Comparison of ENCODE assay signal across 16 cellular contexts in genomic region chr3:42102569-42102968, GRCh38. TPM values are rescaled to one million over a fixed set of nuclear protein-coding genes. Genes with fewer than 3 reads are reported as not detected.
DNase-seq lines count a peak whose midpoint lies in the region; ATAC-seq and TF ChIP-seq lines count a peak whose summit lies in the region.
"Had no signal": no experiment of that assay in that cellular context is flagged by ENCODE, and none has a peak within 500 bp of the region (broad histone marks: within the 10 kb centered on the region; RNA-seq: fewer than 3 reads in every experiment).

No MANE protein-coding gene starts in this region.

- H3F3A ChIP-seq in neural progenitor cell (ENCODE audit: low read depth) = peaks cover 5% of the 10 kb centered on the region

- no peak overlapping the region for H3K4me3 Mint-ChIP-seq in neural progenitor cell
- H3K4me3 Mint-ChIP-seq: activated naive CD8-positive, alpha-beta T cell had no signal

- H3K27me3 Mint-ChIP-seq in neural progenitor cell (ENCODE audit: insufficient read depth, low read depth) = peaks cover 7% of the 10 kb centered on the region
- H3K27me3 Mint-ChIP-seq: activated naive CD8-positive, alpha-beta T cell had no signal

- peaks cover 6% of the 10 kb centered on the region for H3K9me3 Mint-ChIP-seq in neural progenitor cell

- TF ChIP-seq CTCF in RWPE2 (IDR thresholded peaks at IDR 0.05; ENCODE audit: poor library complexity, severe bottlenecking) = no peak
- no peak for TF ChIP-seq CTCF in esophagus squamous epithelium (IDR thresholded peaks at IDR 0.05)
- no peak for TF ChIP-seq CTCF in neural progenitor cell (IDR thresholded peaks at IDR 0.05)
- TF ChIP-seq CTCF in coronary artery (IDR thresholded peaks at IDR 0.05) = no peak

- H3K9me3 ChIP-seq in BLaER1 treated with 17β-estradiol and CSF1 and Interleukin-3, amounts not matched to agents 10 nM and 100 nM (replicated peaks in 1 of 11) = peaks cover 0 to 35% (median 21%) of the 10 kb centered on the region in 11 experiments; a peak in 18 of 22 replicates
- H3K9me3 ChIP-seq in RWPE2 (ENCODE audit: severe bottlenecking) = no peaks in the 10 kb centered on the region
- no peaks in the 10 kb centered on the region for H3K9me3 ChIP-seq in esophagus squamous epithelium
- H3K9me3 ChIP-seq in neural progenitor cell (ENCODE audit: low read depth) = no peaks in the 10 kb centered on the region

- peak overlapping the region; percentile 60 for H3K27ac Mint-ChIP-seq in neural progenitor cell
- H3K27ac Mint-ChIP-seq: activated naive CD8-positive, alpha-beta T cell had no signal

- peaks cover 23% of the 10 kb centered on the region for H3K36me3 Mint-ChIP-seq in neural progenitor cell

- no peaks in the 10 kb centered on the region for H3K27me3 ChIP-seq in BLaER1 treated with 17β-estradiol and CSF1 and Interleukin-3, amounts not matched to agents 10 nM and 100 nM
- H3K27me3 ChIP-seq in RWPE2 (ENCODE audit: insufficient read depth, poor library complexity, severe bottlenecking) = no peaks in the 10 kb centered on the region
- H3K27me3 ChIP-seq in esophagus squamous epithelium = no peaks in the 10 kb centered on the region
- H3K27me3 ChIP-seq in neural progenitor cell = no peaks in the 10 kb centered on the region

- no peak overlapping the region for H3K4me3 ChIP-seq in BLaER1 treated with 17β-estradiol and CSF1 and Interleukin-3, amounts not matched to agents 10 nM and 100 nM
- peak overlapping the region; percentile 9 for H3K4me3 ChIP-seq in RWPE2 (ENCODE audit: severe bottlenecking)
- H3K4me3 ChIP-seq in esophagus squamous epithelium = no peak overlapping the region
- no peak overlapping the region for H3K4me3 ChIP-seq in neural progenitor cell
- H3K4me3 ChIP-seq in coronary artery = no peak overlapping the region

- peaks cover 18% of the 10 kb centered on the region for H3K4me1 Mint-ChIP-seq in neural progenitor cell

- peak overlapping the region; percentile 20 to 79 (median 61) for H3K4me2 ChIP-seq in BLaER1 treated with 17β-estradiol and CSF1 and Interleukin-3, amounts not matched to agents 10 nM and 100 nM
- H3K4me2 ChIP-seq in neural progenitor cell = no peak overlapping the region

- H3K4me1 ChIP-seq in BLaER1 treated with 17β-estradiol and CSF1 and Interleukin-3, amounts not matched to agents 10 nM and 100 nM = peaks cover 40 to 55% (median 46%) of the 10 kb centered on the region in 10 experiments
- H3K4me1 ChIP-seq in RWPE2 (ENCODE audit: insufficient read depth, poor library complexity, severe bottlenecking) = peaks cover 18% of the 10 kb centered on the region
- H3K4me1 ChIP-seq in esophagus squamous epithelium = peaks cover 17 to 57% (median 44%) of the 10 kb centered on the region in 3 donors
- H3K4me1 ChIP-seq in neural progenitor cell = peaks cover 5% of the 10 kb centered on the region

- TF ChIP-seq POLR2A in esophagus squamous epithelium (IDR thresholded peaks at IDR 0.05) = no peak

- no peak overlapping the region for H2AFZ ChIP-seq in neural progenitor cell (replicated peaks)

- no peak for DNase-seq in RWPE2 (ENCODE audit: low spot score)
- no peak for DNase-seq in esophagus squamous epithelium (lab: John Stamatoyannopoulos, UW)
- no peak for DNase-seq in neural progenitor cell (ENCODE audit: low spot score)
- no peak for DNase-seq in foreskin melanocyte
- DNase-seq in putamen (ENCODE audit: low spot score) = no peak
- DNase-seq in coronary artery (ENCODE audit: low spot score) = no peak
- DNase-seq in NCI-H510A (lab: John Stamatoyannopoulos, UW) = no peak
- DNase-seq: AML-193, cerebellar nuclear complex, DMS153, NCI-H1092 treated with DMSO at 0.1 percent for 48 hours, NCI-H524, nucleus accumbens, PC-3 had no signal

- H3K9ac ChIP-seq in BLaER1 treated with 17β-estradiol and CSF1 and Interleukin-3, amounts not matched to agents 10 nM and 100 nM = peak overlapping the region in 5 of 11 experiments; percentile 27 to 65 (median 52); a peak in 8 of 22 replicates
- no peak overlapping the region for H3K9ac ChIP-seq in neural progenitor cell

- H3K79me2 ChIP-seq in neural progenitor cell (ENCODE audit: low read depth) = peaks cover 5% of the 10 kb centered on the region

- intact Hi-C loops in esophagus squamous epithelium (cut with DNase I) = no loop called here

- peaks cover 15 to 50% (median 33%) of the 10 kb centered on the region in 11 experiments; a peak in 18 of 22 replicates for H4K20me1 ChIP-seq in BLaER1 treated with 17β-estradiol and CSF1 and Interleukin-3, amounts not matched to agents 10 nM and 100 nM
- H4K20me1 ChIP-seq in neural progenitor cell (ENCODE audit: low read depth) = peaks cover 6% of the 10 kb centered on the region

- 22 to 37% methylated on average over 7 of the region's 7 CpGs for WGBS in esophagus squamous epithelium, 2 donors

- peak; percentile 58 for ATAC-seq in RWPE2 (ENCODE audit: low read depth)
- ATAC-seq: PC-3 had no signal

- H3K36me3 ChIP-seq in BLaER1 treated with 17β-estradiol and CSF1 and Interleukin-3, amounts not matched to agents 10 nM and 100 nM = peaks cover 17 to 53% (median 37%) of the 10 kb centered on the region in 11 experiments
- H3K36me3 ChIP-seq in RWPE2 (ENCODE audit: low read depth) (0 out of 2 replicates have a peak, but pooled peaks cover 7% of the 10 kb centered on the region), esophagus squamous epithelium (peaks cover 0 to 30% (median 11%) of the 10 kb centered on the region in 3 donors), neural progenitor cell (no peaks in the 10 kb centered on the region)

- H3K27ac ChIP-seq in BLaER1 treated with 17β-estradiol and CSF1 and Interleukin-3, amounts not matched to agents 10 nM and 100 nM = peak overlapping the region in 7 of 11 experiments; percentile 13 to 59 (median 45); a peak in 11 of 22 replicates
- H3K27ac ChIP-seq in RWPE2 (ENCODE audit: poor library complexity, severe bottlenecking) = peak overlapping the region; percentile 26
- H3K27ac ChIP-seq in esophagus squamous epithelium = peak overlapping the region in 3 of 4 donors; percentile 57 to 81 (median 67)
- H3K27ac ChIP-seq in neural progenitor cell = no peak overlapping the region
- peak overlapping the region in 1 of 2 donors; percentile 28 for H3K27ac ChIP-seq in coronary artery

RNA-seq across cellular contexts. Expression of gene TRAK1, which starts 11.4 kb away (rescaled TPM):
- total RNA-seq in esophagus squamous epithelium (10 to 100 TPM; 31.8 to 40.6 (median 37.7) TPM), neural progenitor cell (ENCODE audit: low replicate concordance) (32.2 and 41.3 TPM in 2 replicates)
